In the genomic region with DNA sequence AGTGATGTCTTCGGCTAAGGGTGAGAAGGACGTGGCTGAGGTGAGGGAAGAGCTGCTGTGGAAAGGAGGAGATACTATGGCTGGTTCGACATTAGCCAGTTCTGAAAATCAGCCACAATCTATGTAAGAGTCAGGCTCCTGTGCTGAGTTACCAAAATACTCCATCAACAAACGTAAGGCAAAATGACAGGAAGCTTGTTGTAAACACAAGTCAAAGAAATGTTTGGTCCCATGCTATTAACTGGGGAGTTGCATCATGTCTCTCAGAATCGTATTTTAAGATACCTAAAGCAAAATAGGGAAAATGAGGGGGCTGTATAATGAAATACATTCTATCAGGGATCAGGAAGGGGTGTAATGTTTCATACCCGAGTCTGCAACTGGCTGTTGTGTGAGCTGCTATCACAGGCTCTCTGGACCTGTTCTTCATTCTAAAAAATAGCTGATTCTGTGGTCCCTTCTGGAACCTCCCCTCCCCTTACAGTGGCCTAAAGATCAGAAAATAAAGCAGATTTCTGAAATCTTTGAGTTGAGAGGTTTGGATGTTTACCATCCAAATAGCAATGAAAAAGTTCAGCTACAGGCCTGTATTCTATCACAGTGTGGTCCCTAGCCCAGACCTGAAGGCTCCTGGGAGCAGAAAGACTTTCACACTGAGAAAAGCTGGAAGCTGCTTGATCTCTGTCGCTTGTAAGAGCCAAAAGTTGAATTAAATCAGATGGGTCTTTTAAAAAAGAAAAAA, we compare ENCODE assay signal across 18 cellular contexts.
DNase-seq lines count a peak whose midpoint lies in the region; ATAC-seq and TF ChIP-seq lines count a peak whose summit lies in the region.
"Had no signal": no experiment of that assay in that cellular context is flagged by ENCODE, and none has a peak within 500 bp of the region (broad histone marks: within the 10 kb centered on the region; RNA-seq: fewer than 3 reads in every experiment).

No MANE protein-coding gene starts in this region.

- H2BK120ac ChIP-seq in mesenchymal stem cell (ENCODE audit: low read depth, low read length), result no peak overlapping the region

- no peak for ATAC-seq in stimulated activated naive B cell treated with anti-CD40 and anti-IgM and Interleukin-4, amounts not matched to agents 10 μg/mL and 1 μg/mL and 100 μg/mL, for 72 hours (replicated peaks)
- no peak for ATAC-seq in GM21723 (IDR thresholded peaks at IDR 0.05; ENCODE audit: unreplicated experiment)
- ATAC-seq: stimulated activated memory B cell treated with anti-CD40 and anti-IgM and Interleukin-4, amounts not matched to agents 10 μg/mL and 1 μg/mL and 100 μg/mL, for 72 hours had no signal

- TF ChIP-seq CTCF in HFFc6 (IDR thresholded peaks at IDR 0.05), result no peak
- no peak for TF ChIP-seq CTCF in esophagus squamous epithelium (IDR thresholded peaks at IDR 0.05)

- peak overlapping the region; percentile 69 for H4K8ac ChIP-seq in mesenchymal stem cell (ENCODE audit: low read length)

- H3K4me1 Mint-ChIP-seq in HFFc6 (ENCODE audit: low read depth), result peaks cover 70% of the 10 kb centered on the region
- no peaks in the 10 kb centered on the region for H3K4me1 Mint-ChIP-seq in stimulated activated naive B cell treated with anti-CD40 and anti-IgM and Interleukin-4, amounts not matched to agents 10 μg/mL and 1 μg/mL and 100 μg/mL, for 72 hours
- H3K4me1 Mint-ChIP-seq: activated naive CD4-positive, alpha-beta T cell treated with anti-CD3 and anti-CD28 coated beads, Interleukin-2, amount 50 U/mL, for 24 hours; CD8-positive, alpha-beta memory T cell; stimulated activated memory B cell treated with anti-CD40 and anti-IgM and Interleukin-4, amounts not matched to agents 10 μg/mL and 1 μg/mL and 100 μg/mL, for 72 hours had no signal

- WGBS in esophagus squamous epithelium, 2 donors, result 60 to 64% methylated on average over 7 of the region's 7 CpGs
- 50% methylated on average over 5 of the region's 7 CpGs for WGBS in mesenchymal stem cell

- intact Hi-C loops in esophagus squamous epithelium (cut with DNase I), result no loop called here

- H3K18ac ChIP-seq in mesenchymal stem cell (ENCODE audit: low read depth in 1 of 2, low read length in 2 of 2), result peak overlapping the region in 1 of 2 experiments; percentile 46

- peak overlapping the region; percentile 71 for H4K91ac ChIP-seq in mesenchymal stem cell (ENCODE audit: low read length)

- H3K36me3 ChIP-seq in esophagus squamous epithelium, result no peaks in the 10 kb centered on the region
- H3K36me3 ChIP-seq in mesenchymal stem cell (ENCODE audit: control insufficient read depth in 1 of 2, insufficient read depth in 2 of 2, low read depth in 1 of 2, low read length in 2 of 2), result peaks cover 0 to 7% of the 10 kb centered on the region in 2 experiments
- no peaks in the 10 kb centered on the region for H3K36me3 ChIP-seq in effector memory CD4-positive, alpha-beta T cell (ENCODE audit: control insufficient read depth, insufficient read depth, low read length)

- DNase-seq in HFFc6, result no peak
- DNase-seq in esophagus squamous epithelium (lab: John Stamatoyannopoulos, UW), result no peak
- DNase-seq in mesenchymal stem cell, result peak; percentile 54
- DNase-seq in stimulated activated naive B cell treated with anti-CD40 and anti-IgM and Interleukin-4, amounts not matched to agents 10 μg/mL and 1 μg/mL and 100 μg/mL, for 72 hours, result no peak
- no peak for DNase-seq in effector memory CD4-positive, alpha-beta T cell
- DNase-seq in stimulated activated CD4-positive, alpha-beta T cell treated with anti-CD3 and anti-CD28 coated beads, Interleukin-2, amount 100 ng/mL, for 48 hours, result no peak
- no peak for DNase-seq in activated naive CD4-positive, alpha-beta T cell treated with anti-CD3 and anti-CD28 coated beads, Interleukin-2, amount 50 U/mL, for 16 hours
- DNase-seq: activated CD4-positive, alpha-beta T cell treated with anti-CD3 and anti-CD28 coated beads, Interleukin-2, amount 50 U/mL, for 48 hours; activated T-cell treated with anti-CD3 and anti-CD28 coated beads, Interleukin-2, amount 50 U/mL, for 1 hour; CD8-positive, alpha-beta memory T cell; effector CD8-positive, alpha-beta T cell; EL; NCI-H1436; RPMI8226; stimulated activated CD4-positive, alpha-beta T cell treated with anti-CD3 and anti-CD28 coated beads, Interleukin-12 subunit alpha, Interleukin-12 subunit beta, amount 100 ng/mL, for 4 hours had no signal

- no peak overlapping the region for H2AK5ac ChIP-seq in mesenchymal stem cell (ENCODE audit: low read length, severe bottlenecking)

- H2AFZ ChIP-seq in mesenchymal stem cell (ENCODE audit: low read depth, low read length), result no peak overlapping the region

- H2BK5ac ChIP-seq in mesenchymal stem cell (ENCODE audit: low read depth, low read length, poor library complexity, severe bottlenecking), result no peak overlapping the region

- no peak overlapping the region for H3K4me3 ChIP-seq in esophagus squamous epithelium
- H3K4me3 ChIP-seq in mesenchymal stem cell (ENCODE audit: insufficient read depth in 1 of 2, low read depth in 1 of 2, low read length in 2 of 2), result no peak overlapping the region
- H3K4me3 ChIP-seq in effector memory CD4-positive, alpha-beta T cell (ENCODE audit: insufficient read depth, low read depth, low read length, poor library complexity, severe bottlenecking), result no peak overlapping the region

- peaks cover 20% of the 10 kb centered on the region for H3K79me1 ChIP-seq in mesenchymal stem cell (replicated peaks; ENCODE audit: low read length, poor library complexity, severe bottlenecking)

- H2BK12ac ChIP-seq in mesenchymal stem cell (ENCODE audit: low read length in 2 of 2), result peak overlapping the region; percentile 77 to 98

- peak overlapping the region; percentile 37 for H2BK15ac ChIP-seq in mesenchymal stem cell (ENCODE audit: low read depth, poor library complexity, severe bottlenecking)

- no peaks in the 10 kb centered on the region for H3K9me3 Mint-ChIP-seq in HFFc6
- no peaks in the 10 kb centered on the region for H3K9me3 Mint-ChIP-seq in stimulated activated naive B cell treated with anti-CD40 and anti-IgM and Interleukin-4, amounts not matched to agents 10 μg/mL and 1 μg/mL and 100 μg/mL, for 72 hours
- H3K9me3 Mint-ChIP-seq: activated naive CD4-positive, alpha-beta T cell treated with anti-CD3 and anti-CD28 coated beads, Interleukin-2, amount 50 U/mL, for 24 hours; CD8-positive, alpha-beta memory T cell; stimulated activated memory B cell treated with anti-CD40 and anti-IgM and Interleukin-4, amounts not matched to agents 10 μg/mL and 1 μg/mL and 100 μg/mL, for 72 hours had no signal

- H3K27me3 ChIP-seq in esophagus squamous epithelium (no peaks in the 10 kb centered on the region), mesenchymal stem cell (ENCODE audit: control insufficient read depth in 1 of 2, insufficient read depth in 1 of 2, low read length in 2 of 2) (no peaks in the 10 kb centered on the region)
- no peaks in the 10 kb centered on the region for H3K27me3 ChIP-seq in effector memory CD4-positive, alpha-beta T cell (replicated peaks; ENCODE audit: control insufficient read depth, insufficient read depth, low read length, poor library complexity, severe bottlenecking)

- peak overlapping the region in 1 of 2 experiments; percentile 87 for H3K14ac ChIP-seq in mesenchymal stem cell (ENCODE audit: low read length in 2 of 2)

- no peak overlapping the region for H3K9ac ChIP-seq in mesenchymal stem cell (ENCODE audit: low read length)

- no peak for TF ChIP-seq POLR2A in esophagus squamous epithelium (IDR thresholded peaks at IDR 0.05)

- no peak overlapping the region; the same call in 1 of the 2 replicates for H3K4me3 Mint-ChIP-seq in HFFc6
- H3K4me3 Mint-ChIP-seq in stimulated activated naive B cell treated with anti-CD40 and anti-IgM and Interleukin-4, amounts not matched to agents 10 μg/mL and 1 μg/mL and 100 μg/mL, for 72 hours, result no peak overlapping the region
- H3K4me3 Mint-ChIP-seq: activated naive CD4-positive, alpha-beta T cell treated with anti-CD3 and anti-CD28 coated beads, Interleukin-2, amount 50 U/mL, for 24 hours; CD8-positive, alpha-beta memory T cell; stimulated activated memory B cell treated with anti-CD40 and anti-IgM and Interleukin-4, amounts not matched to agents 10 μg/mL and 1 μg/mL and 100 μg/mL, for 72 hours had no signal

- H3K27ac ChIP-seq in esophagus squamous epithelium (peak overlapping the region in 3 of 4 donors; percentile 0 to 65 (median 61)), mesenchymal stem cell (ENCODE audit: low read length, poor library complexity, severe bottlenecking) (no peak overlapping the region)
- no peak overlapping the region for H3K27ac ChIP-seq in effector memory CD4-positive, alpha-beta T cell (ENCODE audit: insufficient read depth, low read length, poor library complexity, severe bottlenecking)

- H3K4me2 ChIP-seq in mesenchymal stem cell (ENCODE audit: low read length, poor library complexity, severe bottlenecking), result no peak overlapping the region

- H3K4me1 ChIP-seq in esophagus squamous epithelium (peaks cover 0 to 59% (median 0%) of the 10 kb centered on the region in 3 donors), mesenchymal stem cell (ENCODE audit: control insufficient read depth, insufficient read depth, low read depth, low read length) (peaks cover 5% of the 10 kb centered on the region)
- H3K4me1 ChIP-seq in effector memory CD4-positive, alpha-beta T cell (ENCODE audit: control insufficient read depth, insufficient read depth, low read length, poor library complexity, severe bottlenecking), result no peaks in the 10 kb centered on the region

- no peaks in the 10 kb centered on the region for H3K36me3 Mint-ChIP-seq in HFFc6 (ENCODE audit: low read depth)
- no peaks in the 10 kb centered on the region for H3K36me3 Mint-ChIP-seq in stimulated activated naive B cell treated with anti-CD40 and anti-IgM and Interleukin-4, amounts not matched to agents 10 μg/mL and 1 μg/mL and 100 μg/mL, for 72 hours
- H3K36me3 Mint-ChIP-seq: activated naive CD4-positive, alpha-beta T cell treated with anti-CD3 and anti-CD28 coated beads, Interleukin-2, amount 50 U/mL, for 24 hours; CD8-positive, alpha-beta memory T cell; stimulated activated memory B cell treated with anti-CD40 and anti-IgM and Interleukin-4, amounts not matched to agents 10 μg/mL and 1 μg/mL and 100 μg/mL, for 72 hours had no signal

- H3K27ac Mint-ChIP-seq in HFFc6, result peak overlapping the region; percentile 36; the same call in 1 of the 2 replicates
- H3K27ac Mint-ChIP-seq in stimulated activated naive B cell treated with anti-CD40 and anti-IgM and Interleukin-4, amounts not matched to agents 10 μg/mL and 1 μg/mL and 100 μg/mL, for 72 hours, result peak overlapping the region; percentile 14
- H3K27ac Mint-ChIP-seq: activated naive CD4-positive, alpha-beta T cell treated with anti-CD3 and anti-CD28 coated beads, Interleukin-2, amount 50 U/mL, for 24 hours; stimulated activated memory B cell treated with anti-CD40 and anti-IgM and Interleukin-4, amounts not matched to agents 10 μg/mL and 1 μg/mL and 100 μg/mL, for 72 hours had no signal

- H3K27me3 Mint-ChIP-seq in HFFc6 (ENCODE audit: insufficient read depth), result peaks cover 1% of the 10 kb centered on the region
- H3K27me3 Mint-ChIP-seq in stimulated activated naive B cell treated with anti-CD40 and anti-IgM and Interleukin-4, amounts not matched to agents 10 μg/mL and 1 μg/mL and 100 μg/mL, for 72 hours, result peaks cover 5 to 13% of the 10 kb centered on the region in 2 donors

- no peak overlapping the region for H3K4ac ChIP-seq in mesenchymal stem cell (ENCODE audit: low read depth in 1 of 2, low read length in 2 of 2)

- H3K9me3 ChIP-seq in esophagus squamous epithelium (no peaks in the 10 kb centered on the region), mesenchymal stem cell (ENCODE audit: control insufficient read depth, low read length) (no peaks in the 10 kb centered on the region)
- no peaks in the 10 kb centered on the region for H3K9me3 ChIP-seq in effector memory CD4-positive, alpha-beta T cell (ENCODE audit: control insufficient read depth, low read length)

- no peak overlapping the region for H3K23ac ChIP-seq in mesenchymal stem cell (ENCODE audit: low read length in 2 of 2)

Comparison
In these comparisons a context has a peak if more than half of its experiments do, and no peak if none do; other contexts are left out.
1. H3K27ac ChIP-seq: peak in esophagus squamous epithelium (3 of 4); none in mesenchymal stem cell (single experiment) and effector memory CD4-positive, alpha-beta T cell (single experiment).